8 cellular contexts compared by ENCODE assay signal in the genomic region with DNA sequence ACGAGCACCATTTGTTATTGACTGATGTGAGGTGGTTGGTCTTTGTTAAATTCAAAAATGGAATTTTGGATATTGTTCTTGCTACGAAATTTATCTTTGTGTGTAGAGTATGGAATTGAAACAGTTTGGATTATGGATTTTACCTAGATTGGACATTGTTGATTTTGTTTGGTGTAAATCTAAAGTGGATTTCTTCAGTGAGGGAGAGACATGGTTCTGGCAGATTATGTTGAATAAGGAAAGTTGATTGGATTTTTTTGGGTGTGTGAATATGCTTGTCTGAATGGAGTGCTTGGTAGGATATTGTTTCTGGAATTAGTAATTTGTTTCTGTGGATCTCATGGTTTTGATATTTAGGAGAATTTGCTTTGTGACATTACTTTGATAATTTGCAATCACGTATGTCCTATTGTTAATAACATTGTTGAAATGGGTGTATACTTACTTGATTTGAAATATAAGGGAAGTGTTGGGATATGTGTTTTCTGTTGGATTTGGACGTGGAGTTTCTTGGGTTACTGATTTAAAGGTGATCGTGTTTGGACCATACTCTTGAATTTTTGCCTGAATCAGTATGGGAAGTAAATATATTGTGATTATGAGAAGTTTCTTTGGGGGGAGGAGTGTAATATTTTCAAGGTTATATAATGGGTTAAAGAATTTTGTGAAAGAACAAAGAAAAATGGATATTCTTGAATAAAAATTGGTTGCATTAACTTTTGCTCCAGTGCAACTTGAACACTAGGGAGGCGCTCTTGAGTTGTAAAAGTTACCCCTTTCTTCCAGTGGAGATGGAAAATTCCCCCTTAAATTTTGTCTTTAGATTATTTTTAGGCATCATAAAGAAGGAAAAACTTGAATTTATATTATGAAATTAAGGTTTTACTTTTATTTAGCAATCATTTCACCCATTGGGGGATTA. TPM values are rescaled to one million over a fixed set of nuclear protein-coding genes. Genes with fewer than 3 reads are reported as not detected.
A peak's percentile ranks its signal among the peaks of the same experiment; 100 is the strongest.
DNase-seq lines count a peak whose midpoint lies in the region; ATAC-seq, FAIRE-seq and TF ChIP-seq lines count a peak whose summit lies in the region.

No MANE protein-coding gene starts in this region.

- H3K4me2 ChIP-seq in astrocyte (ENCODE audit: low read length): peak overlapping the region; percentile 90

- no peak overlapping the region for H3K9ac ChIP-seq in astrocyte (ENCODE audit: low read length)

- no peaks in the 10 kb centered on the region for H3K9me3 ChIP-seq in astrocyte (ENCODE audit: insufficient read depth, low read depth, low read length)

- peak overlapping the region; percentile 79 for H3K27ac Mint-ChIP-seq in Calu3 (ENCODE audit: unreplicated experiment)
- H3K27ac Mint-ChIP-seq in astrocyte (ENCODE audit: unreplicated experiment): peak overlapping the region; percentile 75

- H3K4me1 ChIP-seq in astrocyte (ENCODE audit: insufficient read depth, low read length): no peaks in the 10 kb centered on the region

- intact Hi-C loops in Calu3 (cut with micrococcal nuclease; ENCODE audit: unreplicated experiment): no loop called here

- H3K27me3 ChIP-seq in astrocyte (ENCODE audit: insufficient read depth, low read length): no peaks in the 10 kb centered on the region

- H3K4me1 Mint-ChIP-seq in Calu3 (ENCODE audit: low read depth, unreplicated experiment): peaks cover 19% of the 10 kb centered on the region
- peaks cover 25% of the 10 kb centered on the region for H3K4me1 Mint-ChIP-seq in astrocyte (ENCODE audit: low read depth, unreplicated experiment)

- no peak for FAIRE-seq in astrocyte (lab: Jason Lieb, UNC)

- peak; percentile 51 for DNase-seq in Calu3
- DNase-seq in astrocyte (ENCODE audit: low read depth): no peak
- peak; percentile 31 for DNase-seq in myocyte (ENCODE audit: low read depth)

- no TSS peak for BruUV-seq in Calu3 (replicated peaks; lab: Mats Ljungman, UMichigan)

- H3K4me3 Mint-ChIP-seq in Calu3 (ENCODE audit: low read depth, unreplicated experiment) (peak overlapping the region; percentile 80), astrocyte (ENCODE audit: unreplicated experiment) (peak overlapping the region; percentile 97)

- H3K27me3 Mint-ChIP-seq in Calu3 (ENCODE audit: unreplicated experiment): no peaks in the 10 kb centered on the region
- no peaks in the 10 kb centered on the region for H3K27me3 Mint-ChIP-seq in astrocyte (ENCODE audit: low read depth, unreplicated experiment)

- TF ChIP-seq CTCF in Calu3 (IDR thresholded peaks at IDR 0.05; ENCODE audit: unreplicated experiment) (peak; percentile 70), LNCAP (IDR thresholded peaks at IDR 0.05) (peak; percentile 44; the same call in 1 of the 2 replicates), astrocyte (IDR thresholded peaks at IDR 0.05; ENCODE audit: insufficient read depth, low read depth, low read length) (peak; percentile 30)

- H4K20me1 ChIP-seq in astrocyte (ENCODE audit: insufficient read depth, low read length): peaks cover 22% of the 10 kb centered on the region

- H3K36me3 Mint-ChIP-seq in Calu3 (ENCODE audit: insufficient read depth, unreplicated experiment): peaks cover 98% of the 10 kb centered on the region
- H3K36me3 Mint-ChIP-seq in astrocyte (ENCODE audit: low read depth, unreplicated experiment): peaks cover 30% of the 10 kb centered on the region

- peak overlapping the region; percentile 99 for H3K27ac ChIP-seq in astrocyte (ENCODE audit: low read depth, low read length)

- H3K36me3 ChIP-seq in astrocyte (ENCODE audit: insufficient read depth, low read length): peaks cover 26% of the 10 kb centered on the region

- no peak overlapping the region for H2AFZ ChIP-seq in astrocyte (ENCODE audit: low read depth, low read length)

- CTCF ChIA-PET in Calu3 (lab: Charles Lee): interaction anchor here (0.6 to 2.2 kb wide), 10 partner anchors 10 to 102 kb away, joined by 3 to 24 read pairs (median 10); no protein-coding TSS in a partner anchor

- peaks cover 98% of the 10 kb centered on the region for H3K79me2 ChIP-seq in astrocyte (ENCODE audit: insufficient read depth, low read length)

- H3K4me3 ChIP-seq in astrocyte (ENCODE audit: insufficient read depth, low read depth, low read length): no peak overlapping the region

- H3K9me3 Mint-ChIP-seq in Calu3 (ENCODE audit: low read depth, unreplicated experiment): peaks cover 4% of the 10 kb centered on the region
- H3K9me3 Mint-ChIP-seq in astrocyte (ENCODE audit: unreplicated experiment): no peaks in the 10 kb centered on the region

- ATAC-seq in GM21423 (IDR thresholded peaks at IDR 0.05; ENCODE audit: unreplicated experiment): no peak
- ATAC-seq in HG03342 (IDR thresholded peaks at IDR 0.05; ENCODE audit: unreplicated experiment): no peak
- ATAC-seq in HG02884 (IDR thresholded peaks at IDR 0.05; ENCODE audit: unreplicated experiment): no peak
- ATAC-seq in GM21529 (IDR thresholded peaks at IDR 0.05; ENCODE audit: unreplicated experiment): no peak

RNA-seq across cellular contexts. Expression of a gene that starts 0.9 kb away (rescaled TPM):
- 127 and 140 TPM in 2 replicates for total RNA-seq in Calu3 (2022)
- total RNA-seq in astrocyte: 90.0 and 105 TPM in 2 replicates
- total RNA-seq in myocyte: 47.7 and 52.4 TPM in 2 replicates
- polyA plus RNA-seq in myocyte (2012): 31.4 TPM
